In the genomic region with DNA sequence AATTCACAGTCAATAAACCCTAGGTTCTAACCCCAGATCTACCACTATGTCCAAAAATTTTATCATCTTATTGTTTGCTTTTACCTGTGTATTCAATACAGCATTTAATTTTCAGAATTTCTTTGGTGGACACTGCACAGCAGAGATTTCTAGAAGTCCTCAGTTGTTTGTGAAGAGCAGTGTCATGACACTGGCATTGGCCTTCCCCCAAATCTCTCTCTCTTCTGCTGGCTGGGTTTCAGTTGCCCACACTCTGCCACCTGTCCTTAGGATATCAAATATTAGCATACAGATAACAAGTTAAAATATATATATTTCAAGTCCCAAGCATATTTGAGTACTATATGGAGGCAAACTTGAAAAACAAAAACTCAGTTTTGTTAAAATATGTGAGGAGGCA, we compare ENCODE assay signal across 25 cellular contexts. TPM values are rescaled to one million over a fixed set of nuclear protein-coding genes. Genes with fewer than 3 reads are reported as not detected.
DNase-seq lines count a peak whose midpoint lies in the region; ATAC-seq, FAIRE-seq and TF ChIP-seq lines count a peak whose summit lies in the region.
"Had no signal": no experiment of that assay in that cellular context is flagged by ENCODE, and none has a peak within 500 bp of the region (broad histone marks: within the 10 kb centered on the region; RNA-seq: fewer than 3 reads in every experiment).

No MANE protein-coding gene starts in this region.

- DNase-seq in NCI-H2029 treated with DMSO at 0.1 percent for 48 hours (lab: John Stamatoyannopoulos, UW) (peak; percentile 21), NCI-H2029 (lab: John Stamatoyannopoulos, UW) (no peak), K562 (ENCODE audit: extremely low read depth in 1 of 4, low spot score in 3 of 4) (no peak), right lobe of liver (peak in 1 of 3 donors; percentile 61), SK-N-DZ (ENCODE audit: low spot score) (no peak), hippocampal formation (lab: John Stamatoyannopoulos, UW) (no peak)
- DNase-seq: 8988T; Caco-2; CD4-positive, CD25-positive, alpha-beta regulatory T cell; DMS79 treated with DMSO at 0.1 percent for 48 hours; Karpas-422; NCI-H1092 treated with DMSO at 0.1 percent for 48 hours; NCI-H1436 treated with DMSO at 0.1 percent for 48 hours; NCI-H187 treated with DMSO at 0.1 percent for 48 hours; NCI-H446; NCI-H524 treated with DMSO at 0.1 percent for 48 hours; NCI-H774; Right ventricle myocardium superior; RPMI8226 had no signal

- H3K36me3 ChIP-seq in K562 (ENCODE audit: control insufficient read depth, insufficient read depth, low read length) (peaks cover 26% of the 10 kb centered on the region), right lobe of liver (peaks cover 0 to 4% (median 0%) of the 10 kb centered on the region in 4 donors)

- no peak for TF ChIP-seq POLR2A in K562 (conservative IDR thresholded peaks at IDR 0.05)
- TF ChIP-seq POLR2A in right lobe of liver (IDR thresholded peaks at IDR 0.05) = no peak

- no peaks in the 10 kb centered on the region for H4K20me1 ChIP-seq in K562 (replicated peaks; ENCODE audit: control insufficient read depth, insufficient read depth, low read length)

- TF ChIP-seq CTCF in K562 (IDR thresholded peaks at IDR 0.05 in 2 of 3, conservative IDR thresholded peaks at IDR 0.05 in 1 of 3; ENCODE audit: insufficient read depth in 2 of 3, low read depth in 1 of 3, low read length in 3 of 3) = no peak
- TF ChIP-seq CTCF in right lobe of liver (IDR thresholded peaks at IDR 0.05) = no peak

- H3K27ac ChIP-seq in K562 (ENCODE audit: extremely low read depth, low read depth, low read length) (peak overlapping the region; percentile 89; the same call in 1 of the 3 replicates), right lobe of liver (peak overlapping the region in 2 of 3 donors; percentile 37 to 78)

- peaks cover 18% of the 10 kb centered on the region for H3K9me3 ChIP-seq in K562 (replicated peaks; ENCODE audit: control insufficient read depth, insufficient read depth, low read depth, low read length)
- H3K9me3 ChIP-seq in right lobe of liver = no peaks in the 10 kb centered on the region

- POLR2A ChIA-PET in K562 (lab: Yijun Ruan, JAX) = no interaction called here

- no peak overlapping the region for H3K4me3 ChIP-seq in K562
- no peak overlapping the region for H3K4me3 ChIP-seq in right lobe of liver

- peak overlapping the region; percentile 7 for H2AFZ ChIP-seq in K562 (ENCODE audit: low read depth, low read length)

- no TSS peak for BruUV-seq in K562 (replicated peaks; lab: Mats Ljungman, UMichigan)

- no peak for ATAC-seq in K562
- ATAC-seq in right lobe of liver = peak; percentile 10 to 27 (median 14)
- ATAC-seq in GM21390 (IDR thresholded peaks at IDR 0.05; ENCODE audit: unreplicated experiment) = no peak

- no peak for FAIRE-seq in K562 (lab: Jason Lieb, UNC)
- FAIRE-seq: GM12892, H54 had no signal

- intact Hi-C loops in K562 (cut with micrococcal nuclease) = loop anchor here (5.0 kb wide), 3 partner anchors 34 to 64 kb away; a partner anchor contains a TSS
- intact Hi-C loops in right lobe of liver (cut with DNase I) = no loop called here

- peaks cover 38 to 70% of the 10 kb centered on the region in 2 experiments for H3K4me1 ChIP-seq in K562 (replicated peaks in 1 of 2; ENCODE audit: control insufficient read depth in 2 of 2, insufficient read depth in 2 of 2, low read length in 2 of 2)
- peaks cover 0 to 30% (median 4%) of the 10 kb centered on the region in 4 donors for H3K4me1 ChIP-seq in right lobe of liver
- H3K4me1 ChIP-seq: Caco-2 had no signal

- peaks cover 30% of the 10 kb centered on the region for H3K79me2 ChIP-seq in K562 (ENCODE audit: control insufficient read depth, insufficient read depth, low read length)

- peak overlapping the region in 1 of 2 experiments; percentile 14; a peak in 1 of 4 replicates for H3K9ac ChIP-seq in K562 (ENCODE audit: insufficient read depth in 1 of 2, low read depth in 2 of 2, low read length in 2 of 2)

- CTCF ChIA-PET in K562 (lab: Yijun Ruan, JAX; ENCODE audit: low intra/inter-chr PET ratio) = no interaction called here

- H3K27me3 ChIP-seq in K562 (ENCODE audit: control insufficient read depth in 2 of 2, insufficient read depth in 2 of 2, low read length in 2 of 2) (no peaks in the 10 kb centered on the region), right lobe of liver (no peaks in the 10 kb centered on the region)

- TF ChIP-seq RAD21 in K562 (CRISPR knock-in tag; conservative IDR thresholded peaks at IDR 0.05 in 1 of 2, IDR thresholded peaks at IDR 0.05 in 1 of 2) = no peak

- H3K9me1 ChIP-seq in K562 (ENCODE audit: control insufficient read depth, insufficient read depth, low read length) = no peaks in the 10 kb centered on the region

- in situ Hi-C loops in K562 (cut with MboI) = no loop called here

- no peak for TF ChIP-seq EP300 in K562 (IDR thresholded peaks at IDR 0.05; ENCODE audit: low read length)

- H3K4me2 ChIP-seq in K562 (ENCODE audit: insufficient read depth, low read length) = no peak overlapping the region

RNA-seq across cellular contexts. Expression of a gene that starts 2.0 kb away (rescaled TPM):
- 40.9 and 98.8 TPM in 2 replicates for total RNA-seq in K562 (2011; cell fraction: chromatin; rRNA removed; ENCODE audit: low replicate concordance)
- total RNA-seq in K562 (2011; cell fraction: nucleolus; rRNA removed) = 43.0 and 43.4 TPM in 2 replicates
- 37.9 and 44.9 TPM in 2 replicates for total RNA-seq in K562 (2011; cell fraction: nucleoplasm; rRNA removed)
- total RNA-seq in K562 (2014; rRNA removed) (64.0 and 89.4 TPM in 2 replicates), K562 (2014; rRNA removed; fragmentation: Illumina TruSeq; extraction: Trizol) (77.5 and 94.0 TPM in 2 replicates), K562 (2015; rRNA removed; fragmentation: Illumina TruSeq; extraction: Trizol) (92.6 and 101 TPM in 2 replicates), K562 (2021) (53.6 and 56.8 TPM in 2 replicates), right lobe of liver (10 to 100 TPM; 13.5 to 26.4 (median 16.5) TPM)
- polyA plus RNA-seq in K562 (2011; rRNA removed) (42.2 and 42.7 TPM in 2 replicates), K562 (2014; fragmentation: Illumina TruSeq; extraction: Trizol) (54.0 and 57.4 TPM in 2 replicates), K562 (2014; fragmentation: Nextera tagmentation; extraction: Ambion mirVana) (10 to 100 TPM; 37.8 to 41.0 TPM), K562 (2014; rRNA removed) (53.3 and 54.8 TPM in 2 replicates)
- 55.6 and 89.3 TPM in 2 replicates for polyA plus RNA-seq in K562 (2011; cell fraction: cytosol; rRNA removed)
- 31.3 and 35.5 TPM in 2 replicates for polyA plus RNA-seq in K562 (2011; cell fraction: nucleus; rRNA removed)
- polyA plus RNA-seq in K562 (2012) = 31.6 and 37.8 TPM in 2 replicates
- 85.1 and 110 TPM in 2 replicates for polyA minus RNA-seq in K562 (2011; rRNA and poly(A)+ RNA removed)
- polyA minus RNA-seq in K562 (2011; cell fraction: cytosol; rRNA and poly(A)+ RNA removed) = 48.6 and 51.1 TPM in 2 replicates
- polyA minus RNA-seq in K562 (2011; cell fraction: nucleus; rRNA and poly(A)+ RNA removed) = 82.7 and 131 TPM in 2 replicates
- polyA plus RNA-seq in SK-N-DZ (2014; cell fraction: cytosol; rRNA removed) = 26.9 and 33.4 TPM in 2 replicates
- polyA plus RNA-seq in SK-N-DZ (2014; cell fraction: nucleus; rRNA removed) = 25.8 and 32.2 TPM in 2 replicates

RNA-seq across cellular contexts. Expression of a gene that starts 20.2 kb away (rescaled TPM):
- 33.7 and 78.4 TPM in 2 replicates for total RNA-seq in K562 (2011; cell fraction: chromatin; rRNA removed; ENCODE audit: low replicate concordance)
- total RNA-seq in K562 (2011; cell fraction: nucleolus; rRNA removed) = 21.3 and 38.4 TPM in 2 replicates
- total RNA-seq in K562 (2011; cell fraction: nucleoplasm; rRNA removed) = 43.1 and 57.8 TPM in 2 replicates
- 97.2 and 112 TPM in 2 replicates for total RNA-seq in K562 (2014; rRNA removed)
- total RNA-seq in K562 (2014; rRNA removed; fragmentation: Illumina TruSeq; extraction: Trizol) = 182 and 199 TPM in 2 replicates
- 392 and 420 TPM in 2 replicates for total RNA-seq in K562 (2015; rRNA removed; fragmentation: Illumina TruSeq; extraction: Trizol)
- 128 and 134 TPM in 2 replicates for total RNA-seq in K562 (2021)
- polyA plus RNA-seq in K562 (2011; rRNA removed) = 146 and 714 TPM in 2 replicates
- 70.4 and 575 TPM in 2 replicates for polyA plus RNA-seq in K562 (2011; cell fraction: cytosol; rRNA removed)
- 74.5 and 364 TPM in 2 replicates for polyA plus RNA-seq in K562 (2011; cell fraction: nucleus; rRNA removed)
- 318 and 712 TPM in 2 replicates for polyA plus RNA-seq in K562 (2012)
- 167 and 204 TPM in 2 replicates for polyA plus RNA-seq in K562 (2014; fragmentation: Illumina TruSeq; extraction: Trizol)
- 100 to 1,000 TPM; 198 to 259 TPM for polyA plus RNA-seq in K562 (2014; fragmentation: Nextera tagmentation; extraction: Ambion mirVana)
- 144 and 177 TPM in 2 replicates for polyA plus RNA-seq in K562 (2014; rRNA removed)
- 85.9 and 521 TPM in 2 replicates for polyA minus RNA-seq in K562 (2011; rRNA and poly(A)+ RNA removed)
- 40.1 and 172 TPM in 2 replicates for polyA minus RNA-seq in K562 (2011; cell fraction: cytosol; rRNA and poly(A)+ RNA removed)
- 35.1 and 255 TPM in 2 replicates for polyA minus RNA-seq in K562 (2011; cell fraction: nucleus; rRNA and poly(A)+ RNA removed)
- total RNA-seq in right lobe of liver = 100 to 1,000 TPM in 1 of 6 experiments, 10 to 100 TPM in 5; 24.5 to 109 (median 57.9) TPM
- polyA plus RNA-seq in SK-N-DZ (2014; cell fraction: cytosol; rRNA removed) = 0.08 and 3.8 TPM in 2 replicates
- polyA plus RNA-seq in SK-N-DZ (2014; cell fraction: nucleus; rRNA removed) = 0.53 TPM in 1 of 2 replicates, not detected in the other

RNA-seq across cellular contexts. Expression of a gene that starts 46.1 kb away (rescaled TPM):
- 0.49 and 0.53 TPM in 2 replicates for total RNA-seq in K562 (2011; cell fraction: chromatin; rRNA removed; ENCODE audit: low replicate concordance)
- total RNA-seq in K562 (2011; cell fraction: nucleolus; rRNA removed) = 0.39 TPM in 1 of 2 replicates, not detected in the other
- total RNA-seq in K562 (2011; cell fraction: nucleoplasm; rRNA removed) = 0.22 and 0.38 TPM in 2 replicates
- total RNA-seq in K562 (2014; rRNA removed) (0.09 and 0.37 TPM in 2 replicates), K562 (2014; rRNA removed; fragmentation: Illumina TruSeq; extraction: Trizol) (0.25 and 0.29 TPM in 2 replicates), K562 (2015; rRNA removed; fragmentation: Illumina TruSeq; extraction: Trizol) (0.18 TPM in 1 of 2 replicates, not detected in the other), K562 (2021) (0.20 and 0.24 TPM in 2 replicates), right lobe of liver (10 to 100 TPM in 1 of 6 experiments, 1 to 10 TPM in 4, under 1 TPM in 1; 0.90 to 11.1 (median 1.6) TPM)
- polyA plus RNA-seq in K562 (2011; rRNA removed) (0.50 and 1.9 TPM in 2 replicates), K562 (2014; fragmentation: Illumina TruSeq; extraction: Trizol) (0.15 and 0.28 TPM in 2 replicates), K562 (2014; fragmentation: Nextera tagmentation; extraction: Ambion mirVana) (under 1 TPM; 0.08 to 0.23 TPM), K562 (2014; rRNA removed) (0.11 and 0.16 TPM in 2 replicates)
- 1.1 and 2.1 TPM in 2 replicates for polyA plus RNA-seq in K562 (2011; cell fraction: cytosol; rRNA removed)
- polyA plus RNA-seq in K562 (2011; cell fraction: nucleus; rRNA removed) = 0.68 and 1.9 TPM in 2 replicates
- 0.22 and 2.0 TPM in 2 replicates for polyA plus RNA-seq in K562 (2012)
- polyA minus RNA-seq in K562 (2011; rRNA and poly(A)+ RNA removed) = 0.70 and 0.99 TPM in 2 replicates
- not detected in 2 replicates for polyA minus RNA-seq in K562 (2011; cell fraction: cytosol; rRNA and poly(A)+ RNA removed)
- 0.67 TPM in 1 of 2 replicates, not detected in the other for polyA minus RNA-seq in K562 (2011; cell fraction: nucleus; rRNA and poly(A)+ RNA removed)
- polyA plus RNA-seq in SK-N-DZ (2014; cell fraction: cytosol; rRNA removed) = not detected in 2 replicates
- polyA plus RNA-seq in SK-N-DZ (2014; cell fraction: nucleus; rRNA removed) = not detected in 2 replicates
- total RNA-seq: Caco-2; CD4-positive, CD25-positive, alpha-beta regulatory T cell; M059J; Right ventricle myocardium superior; SK-MEL-5 had no signal
- polyA plus RNA-seq: BJ had no signal

Comparison
In these comparisons a context has a peak if more than half of its experiments do, and no peak if none do; other contexts are left out.
1. ATAC-seq: peak in right lobe of liver (4 of 4); none in K562 (single experiment) and GM21390 (single experiment).